Comparison of ENCODE assay signal across 1 cellular context in the genomic region with DNA sequence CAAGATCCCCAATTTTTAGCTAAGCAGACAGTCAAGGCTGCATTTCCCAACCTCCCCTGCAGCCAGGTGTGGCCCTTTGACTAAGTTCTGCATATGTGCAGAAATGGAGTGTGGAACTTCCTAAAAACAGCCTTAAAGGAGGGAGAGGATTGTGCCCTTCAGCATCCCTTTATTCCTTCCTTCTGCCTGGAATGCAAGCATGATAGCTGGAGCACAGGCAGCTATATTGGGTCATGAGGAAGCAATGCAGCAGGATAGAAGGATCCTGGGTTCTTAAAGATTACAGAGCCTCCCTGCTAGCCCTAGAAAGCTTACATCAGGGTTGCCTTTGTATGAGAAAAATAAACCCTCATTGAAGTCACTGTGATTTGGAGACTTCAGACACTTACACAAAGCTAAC.
TF ChIP-seq lines count a peak whose summit lies in the region.

No MANE protein-coding gene starts in this region.

TF ChIP-seq in HEK293, 187 proteins besides CTCF, POLR2A, EP300 and RAD21 (continued from another document):
- TF ChIP-seq ZNF10 (tag by site-specific recombination; IDR thresholded peaks at IDR 0.05), result no peak
